Comparison of ENCODE assay signal across 8 cellular contexts in genomic region chr12:109477185-109477962, GRCh38. TPM values are rescaled to one million over a fixed set of nuclear protein-coding genes. Genes with fewer than 3 reads are reported as not detected.
DNase-seq lines count a peak whose midpoint lies in the region; ATAC-seq and TF ChIP-seq lines count a peak whose summit lies in the region.

TSS of gene KCTD10 (minus strand) at chr12:109477300. CDS start at chr12:109477262, 38 bp downstream.
TSS of gene UBE3B (plus strand) at chr12:109477634. CDS start at chr12:109483552, 5,918 bp downstream.

- H3K9me3 ChIP-seq in prostate gland (no peaks in the 10 kb centered on the region), upper lobe of right lung (no peaks in the 10 kb centered on the region)

- peak within 1 kb of the TSS; percentile 98 for H3K27ac Mint-ChIP-seq in T-helper 1 cell treated with Interleukin-12 subunit alpha and Interleukin-12 subunit beta and Interleukin-4 antibody, amounts not matched to agents 30 μg/mL and 1 μg/mL, for 36 hours

- peak; percentile 11 to 43 (median 26) for TF ChIP-seq CTCF in prostate gland (IDR thresholded peaks at IDR 0.05)
- no peak for TF ChIP-seq CTCF in upper lobe of right lung (IDR thresholded peaks at IDR 0.05)

- peak within 1 kb of the TSS; percentile 99 for H3K4me3 Mint-ChIP-seq in T-helper 1 cell treated with Interleukin-12 subunit alpha and Interleukin-12 subunit beta and Interleukin-4 antibody, amounts not matched to agents 30 μg/mL and 1 μg/mL, for 36 hours

- WGBS in prostate gland, result under 1% methylated on average over 49 of the region's 54 CpGs

- H3K4me1 Mint-ChIP-seq in T-helper 1 cell treated with Interleukin-12 subunit alpha and Interleukin-12 subunit beta and Interleukin-4 antibody, amounts not matched to agents 30 μg/mL and 1 μg/mL, for 36 hours (ENCODE audit: low read depth), result peaks cover 28% of the 10 kb centered on the region

- peak within 1 kb of the TSS; percentile 80 to 91 for H3K4me3 ChIP-seq in prostate gland
- H3K4me3 ChIP-seq in upper lobe of right lung, result peak within 1 kb of the TSS; percentile 98

- peak within 1 kb of the TSS; percentile 92 to 97 for H3K27ac ChIP-seq in prostate gland
- peak within 1 kb of the TSS; percentile 99 for H3K27ac ChIP-seq in upper lobe of right lung

- TF ChIP-seq POLR2A in prostate gland (IDR thresholded peaks at IDR 0.05), result peak; percentile 69

- H3K36me3 Mint-ChIP-seq in T-helper 1 cell treated with Interleukin-12 subunit alpha and Interleukin-12 subunit beta and Interleukin-4 antibody, amounts not matched to agents 30 μg/mL and 1 μg/mL, for 36 hours (ENCODE audit: low read depth), result no peaks in the 10 kb centered on the region

- no peaks in the 10 kb centered on the region for H3K27me3 ChIP-seq in prostate gland (replicated peaks; ENCODE audit: insufficient read depth)
- no peaks in the 10 kb centered on the region for H3K27me3 ChIP-seq in upper lobe of right lung

- H3K27me3 Mint-ChIP-seq in T-helper 1 cell treated with Interleukin-12 subunit alpha and Interleukin-12 subunit beta and Interleukin-4 antibody, amounts not matched to agents 30 μg/mL and 1 μg/mL, for 36 hours (ENCODE audit: low read depth), result no peaks in the 10 kb centered on the region

- H3K4me1 ChIP-seq in prostate gland (replicated peaks) (peaks cover 14% of the 10 kb centered on the region), upper lobe of right lung (peaks cover 44% of the 10 kb centered on the region)

- H3K36me3 ChIP-seq in prostate gland (no peaks in the 10 kb centered on the region), upper lobe of right lung (no peaks in the 10 kb centered on the region)

- peak; percentile 84 to 90 for DNase-seq in NCI-H187 (lab: John Stamatoyannopoulos, UW)
- DNase-seq in amniotic epithelial cell (ENCODE audit: low read depth), result peak; percentile 84
- DNase-seq in left cardiac atrium, result peak; percentile 92
- peak; percentile 81 for DNase-seq in prostate gland (ENCODE audit: low spot score)
- DNase-seq in upper lobe of right lung, result peak; percentile 94

- intact Hi-C loops in left cardiac atrium (cut with DNase I) (loop anchor here (2.0 to 10.0 kb wide), 2 partner anchors 45 to 53 kb away; no protein-coding TSS in a partner anchor), prostate gland (cut with DNase I) (loop anchor here (2.0 kb wide), 2 partner anchors 15 to 47 kb away; no protein-coding TSS in a partner anchor), upper lobe of right lung (cut with DNase I) (no loop called here)

- no peaks in the 10 kb centered on the region for H3K9me3 Mint-ChIP-seq in T-helper 1 cell treated with Interleukin-12 subunit alpha and Interleukin-12 subunit beta and Interleukin-4 antibody, amounts not matched to agents 30 μg/mL and 1 μg/mL, for 36 hours

- ATAC-seq in GM18502 (IDR thresholded peaks at IDR 0.05; ENCODE audit: poor library complexity, unreplicated experiment), result peak; percentile 91
- ATAC-seq in HG02943 (IDR thresholded peaks at IDR 0.05; ENCODE audit: low read depth, unreplicated experiment), result peak; percentile 93
- ATAC-seq in left cardiac atrium, result peak; percentile 99
- peak; percentile 99 for ATAC-seq in upper lobe of right lung

RNA-seq across cellular contexts. Expression of gene KCTD10, which starts in this region (rescaled TPM):
- total RNA-seq in left cardiac atrium (10 to 100 TPM; 36.2 to 96.5 TPM), prostate gland (10 to 100 TPM; 37.2 to 49.8 TPM), upper lobe of right lung (66.8 TPM)

RNA-seq across cellular contexts. Expression of gene UBE3B, which starts in this region (rescaled TPM):
- total RNA-seq in left cardiac atrium (10 to 100 TPM; 40.4 to 54.8 TPM), prostate gland (10 to 100 TPM; 57.9 to 85.8 TPM), upper lobe of right lung (39.1 TPM)

Comparison
In these comparisons a context has a peak if more than half of its experiments do, and no peak if none do; other contexts are left out.
1. Peak in every context shown above with its lines: DNase-seq, ATAC-seq, H3K4me3 ChIP-seq and H3K27ac ChIP-seq.